Comparison of ENCODE assay signal across 19 cellular contexts in genomic region chr13:33135097-33135496, GRCh38.
"Had no signal": no experiment of that assay in that cellular context is flagged by ENCODE, and none has a peak within 500 bp of the region (broad histone marks: within the 10 kb centered on the region; RNA-seq: fewer than 3 reads in every experiment).

No MANE protein-coding gene starts in this region.

- H3K4me3 ChIP-seq: esophagus squamous epithelium, left lung, right atrium auricular region had no signal

- H3K9me3 ChIP-seq: esophagus squamous epithelium, left lung had no signal

- DNase-seq: activated B cell treated with CpG ODN at 0.5 μM for 24 hours; activated CD4-positive, alpha-beta T cell treated with anti-CD3 and anti-CD28 coated beads for 48 hours; activated CD8-positive, alpha-beta memory T cell treated with anti-CD3 and anti-CD28 coated beads, Interleukin-2, amount 50 U/mL, for 48 hours; activated CD8-positive, alpha-beta T cell treated with anti-CD3 and anti-CD28 coated beads, Interleukin-2, amount 10 ng/mL, durations not matched to agents 7 days and 5 days; activated gamma-delta T cell; activated T-cell treated with anti-CD3 and anti-CD28 coated beads, Interleukin-2, amount 50 U/mL, for 72 hours; amniotic stem cell; cortex of kidney; effector CD8-positive, alpha-beta T cell; esophagus squamous epithelium; hippocampal formation; left lung; natural killer cell; stimulated activated CD4-positive, alpha-beta T cell treated with anti-CD3 and anti-CD28 coated beads, Interleukin-15, amount 100 ng/mL, for 24 hours; stimulated activated CD4-positive, alpha-beta T cell treated with anti-CD3 and anti-CD28 coated beads, Interleukin-4, amount 100 ng/mL, for 1 hour; stimulated activated naive CD4-positive, alpha-beta T cell treated with Interleukin-2 at 50 U/mL for 16 hours; substantia nigra; trophoblast cell had no signal

- H3K27ac ChIP-seq: esophagus squamous epithelium, left lung, right atrium auricular region had no signal

- H3K27me3 ChIP-seq: esophagus squamous epithelium, left lung, right atrium auricular region had no signal

- ATAC-seq: activated CD8-positive, alpha-beta T cell treated with anti-CD3 and anti-CD28 coated beads, Interleukin-2, amount 10 ng/mL, durations not matched to agents 7 days and 5 days; activated T-cell treated with anti-CD3 and anti-CD28 coated beads, Interleukin-2, amount 50 U/mL, for 72 hours; left lung; natural killer cell had no signal
